ENCODE assay signal across 9 cellular contexts in the genomic region with DNA sequence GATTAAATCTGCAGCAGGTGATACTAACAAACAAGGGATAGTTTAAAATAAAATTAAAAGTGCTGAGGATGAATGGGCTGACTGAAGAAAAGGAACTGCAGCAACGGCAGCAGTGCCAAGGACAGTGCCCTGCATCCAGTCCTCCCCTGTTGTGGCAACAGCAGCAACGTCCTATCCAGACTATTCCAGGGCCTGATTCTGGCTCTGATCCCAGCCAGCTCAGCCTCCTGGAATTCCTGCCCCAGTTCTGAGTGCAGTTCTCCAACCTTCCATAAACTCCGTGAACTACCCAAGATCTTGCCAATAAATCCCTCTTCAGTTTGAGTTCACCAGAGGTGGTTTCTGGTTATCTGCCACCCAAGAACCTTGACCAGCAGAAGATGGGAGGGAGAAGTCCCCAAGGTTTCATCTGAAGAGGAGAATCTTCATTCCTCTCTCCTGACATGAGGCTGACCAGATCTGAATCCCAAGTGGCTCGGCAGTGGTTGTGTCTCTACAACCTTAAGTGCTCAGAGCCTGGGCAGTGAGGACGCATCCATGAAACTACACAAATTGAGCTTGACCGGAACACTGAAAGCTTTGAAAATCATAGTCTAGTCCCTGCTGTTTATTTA.
DNase-seq lines count a peak whose midpoint lies in the region; ATAC-seq and TF ChIP-seq lines count a peak whose summit lies in the region.
"Had no signal": no experiment of that assay in that cellular context is flagged by ENCODE, and none has a peak within 500 bp of the region (broad histone marks: within the 10 kb centered on the region; RNA-seq: fewer than 3 reads in every experiment).

No MANE protein-coding gene starts in this region.

- peaks cover 80% of the 10 kb centered on the region for H3K4me1 ChIP-seq in BLaER1
- H3K4me1 ChIP-seq in adipocyte (ENCODE audit: control insufficient read depth, insufficient read depth, low read length): peaks cover 26% of the 10 kb centered on the region
- H3K4me1 ChIP-seq in prostate gland (replicated peaks): no peaks in the 10 kb centered on the region

- no peaks in the 10 kb centered on the region for H4K20me1 ChIP-seq in BLaER1

- ATAC-seq in Right ventricle myocardium inferior (peak; percentile 90), HG03354 (IDR thresholded peaks at IDR 0.05; ENCODE audit: poor library complexity, severe bottlenecking, unreplicated experiment) (no peak)

- WGBS in prostate gland: 27% methylated on average over 6 of the region's 6 CpGs

- H3K27ac ChIP-seq in BLaER1 (no peak overlapping the region), prostate gland (peak overlapping the region; percentile 72 to 76)

- intact Hi-C loops in Right ventricle myocardium inferior (cut with DNase I): loop anchor here (2.0 kb wide), 1 partner anchor 29 kb away; no protein-coding TSS in a partner anchor
- intact Hi-C loops in prostate gland (cut with DNase I): no loop called here

- no peaks in the 10 kb centered on the region for H3K36me3 ChIP-seq in BLaER1
- H3K36me3 ChIP-seq in adipocyte (ENCODE audit: control insufficient read depth, insufficient read depth, low read length, severe bottlenecking): no peaks in the 10 kb centered on the region
- H3K36me3 ChIP-seq in prostate gland: no peaks in the 10 kb centered on the region

- peak overlapping the region; percentile 62; the same call in 1 of the 2 replicates for H3K4me2 ChIP-seq in BLaER1

- no peak overlapping the region for H3K4me3 ChIP-seq in BLaER1
- peak overlapping the region; percentile 51 for H3K4me3 ChIP-seq in adipocyte (ENCODE audit: low read length)
- no peak overlapping the region for H3K4me3 ChIP-seq in prostate gland

- no peaks in the 10 kb centered on the region for H3K27me3 ChIP-seq in BLaER1
- no peaks in the 10 kb centered on the region for H3K27me3 ChIP-seq in adipocyte (replicated peaks; ENCODE audit: control insufficient read depth, insufficient read depth, low read length)
- no peaks in the 10 kb centered on the region for H3K27me3 ChIP-seq in prostate gland (replicated peaks; ENCODE audit: insufficient read depth)

- no peak for TF ChIP-seq CTCF in prostate gland (IDR thresholded peaks at IDR 0.05)

- H3K9ac ChIP-seq in BLaER1 (no peak overlapping the region), adipocyte (ENCODE audit: low read length) (peak overlapping the region; percentile 4)

- no peak for TF ChIP-seq POLR2A in prostate gland (IDR thresholded peaks at IDR 0.05)

- DNase-seq in adipocyte (ENCODE audit: low read depth) (peak; percentile 46), Right ventricle myocardium inferior (ENCODE audit: missing footprints) (peak; percentile 79), prostate gland (ENCODE audit: low spot score) (peak; percentile 40), NCI-H2081 treated with DMSO at 0.1 percent for 48 hours (lab: John Stamatoyannopoulos, UW) (no peak), HuH-7 (ENCODE audit: low spot score) (no peak)
- DNase-seq in activated CD4-positive, CD25-positive, alpha-beta regulatory T cell treated with anti-CD3 and anti-CD28 coated beads, Interleukin-2, amount 50 U/mL, for 72 hours: no peak
- DNase-seq: activated effector memory CD4-positive, alpha-beta T cell treated with anti-CD3 and anti-CD28 coated beads, Interleukin-2, amount 50 U/mL, for 16 hours had no signal

- H3K9me3 ChIP-seq in BLaER1 (no peaks in the 10 kb centered on the region), adipocyte (ENCODE audit: control insufficient read depth, low read length) (no peaks in the 10 kb centered on the region), prostate gland (no peaks in the 10 kb centered on the region)

Comparison
In these comparisons a context has a peak if more than half of its experiments do, and no peak if none do; other contexts are left out.
1. DNase-seq: peak in adipocyte (single experiment), Right ventricle myocardium inferior (single experiment) and prostate gland (single experiment); none in NCI-H2081 treated with DMSO at 0.1 percent for 48 hours (single experiment), HuH-7 (single experiment) and activated CD4-positive, CD25-positive, alpha-beta regulatory T cell treated with anti-CD3 and anti-CD28 coated beads, Interleukin-2, amount 50 U/mL, for 72 hours (single experiment).